Comparison of ENCODE assay signal across 8 cellular contexts in the genomic region with DNA sequence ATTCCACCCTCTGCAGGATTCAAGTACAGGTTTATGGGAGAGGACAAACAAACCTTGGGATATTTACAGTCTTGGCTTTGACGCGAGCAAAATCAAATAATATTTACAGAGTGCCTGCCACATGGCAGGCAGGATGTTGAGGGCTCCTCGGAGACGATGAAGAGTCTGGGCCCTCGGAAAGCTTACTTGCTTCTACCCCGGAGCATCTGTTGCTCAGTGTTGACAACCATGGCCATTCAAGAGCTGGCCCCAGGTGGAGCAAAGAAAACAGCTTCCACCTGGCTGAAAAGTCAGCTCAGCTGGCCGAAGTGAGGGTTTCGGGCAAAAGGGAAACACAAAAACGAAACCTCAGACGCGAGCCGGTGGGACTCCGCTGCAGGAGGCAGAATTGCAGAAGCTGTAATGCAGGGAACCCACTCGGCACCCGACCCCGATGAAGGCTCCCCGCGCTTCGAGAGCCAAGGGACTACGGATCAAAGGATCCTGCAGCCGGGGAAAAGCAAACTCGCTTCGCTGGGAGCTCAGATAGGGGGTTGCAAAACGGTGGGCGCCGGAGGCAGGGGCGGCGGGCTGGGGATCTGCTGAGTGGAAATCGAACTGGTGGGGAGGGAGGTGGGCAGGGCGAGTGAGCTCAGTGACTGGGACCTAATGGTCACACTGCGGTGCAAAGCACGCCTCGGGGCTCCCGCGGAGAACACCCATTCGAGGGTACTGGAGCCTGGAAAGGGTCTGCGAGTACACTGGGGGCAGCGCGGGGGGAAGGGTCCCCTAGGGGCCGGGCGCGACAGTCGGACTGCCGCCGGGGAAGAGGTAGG. TPM values are rescaled to one million over a fixed set of nuclear protein-coding genes. Genes with fewer than 3 reads are reported as not detected.
DNase-seq lines count a peak whose midpoint lies in the region; ATAC-seq and TF ChIP-seq lines count a peak whose summit lies in the region.

No MANE protein-coding gene starts in this region.

- H3K4me3 ChIP-seq in neutrophil (ENCODE audit: low read depth in 1 of 2, low read length in 1 of 2) = peak overlapping the region; percentile 81

- H3K27me3 ChIP-seq in neutrophil = no peaks in the 10 kb centered on the region

- DNase-seq in NCI-H187 (lab: John Stamatoyannopoulos, UW) (peak; percentile 10 to 49), NCI-H187 treated with DMSO at 0.1 percent for 48 hours (lab: John Stamatoyannopoulos, UW) (no peak), NOMO-1 treated with DMSO at 0.1 percent for 48 hours (lab: John Stamatoyannopoulos, UW; ENCODE audit: unreplicated experiment) (peak; percentile 31), germinal center (ENCODE audit: low spot score) (peak; percentile 68), ureter (ENCODE audit: low spot score) (peak; percentile 49)
- peak; percentile 26 for DNase-seq in activated effector memory CD4-positive, alpha-beta T cell treated with Interleukin-2 at 50 U/mL for 16 hours

- TF ChIP-seq CTCF in neutrophil (IDR thresholded peaks at IDR 0.05) = no peak

- peak; percentile 24 for ATAC-seq in HG02885 (IDR thresholded peaks at IDR 0.05; ENCODE audit: poor library complexity, unreplicated experiment)

- H3K4me1 ChIP-seq in neutrophil (ENCODE audit: control insufficient read depth in 1 of 2, insufficient read depth in 1 of 2, low read depth in 1 of 2, low read length in 1 of 2) = peaks cover 29 to 36% of the 10 kb centered on the region in 2 experiments

- H3K27ac ChIP-seq in neutrophil = peak overlapping the region; percentile 97

- no peaks in the 10 kb centered on the region for H3K9me3 ChIP-seq in neutrophil

- H3K36me3 ChIP-seq in neutrophil = no peaks in the 10 kb centered on the region

RNA-seq across cellular contexts. Expression of a gene that starts 0.8 kb away (rescaled TPM):
- total RNA-seq in ureter = 12.5 TPM
